8 cellular contexts compared by ENCODE assay signal in genomic region chr11:102346748-102347525, GRCh38. TPM values are rescaled to one million over a fixed set of nuclear protein-coding genes. Genes with fewer than 3 reads are reported as not detected.
DNase-seq lines count a peak whose midpoint lies in the region; ATAC-seq and TF ChIP-seq lines count a peak whose summit lies in the region.

Gene BIRC2 (plus strand): TSS chr11:102347214. CDS start chr11:102349855, 2,641 bp downstream.

- no peaks in the 10 kb centered on the region for H3K4me1 ChIP-seq in uterus

- peak; percentile 90 to 96 for TF ChIP-seq POLR2A in uterus (IDR thresholded peaks at IDR 0.05)

- intact Hi-C loops in T-helper 1 cell treated with Interleukin-12 subunit alpha and Interleukin-12 subunit beta and Interleukin-4 antibody, amounts not matched to agents 30 ng/mL and 1 ng/mL, for 36 hours (cut with micrococcal nuclease) = loop anchor here (1.0 to 10.0 kb wide), 14 partner anchors 14 to 760 kb away; partner anchors contain the start of genes ANGPTL5, BIRC3, CEP126 and DYNC2H1
- intact Hi-C loops in left ventricle myocardium superior (cut with micrococcal nuclease) (no loop called here), uterus (cut with DNase I; ENCODE audit: low total_unique reads) (no loop called here)

- TF ChIP-seq CTCF in GM13976 (IDR thresholded peaks at IDR 0.05; ENCODE audit: borderline replicate concordance, control extremely low read depth, extremely low read depth, insufficient read depth, missing control alignments) = peak; percentile 98
- peak; percentile 62 to 97 (median 88) for TF ChIP-seq CTCF in uterus (IDR thresholded peaks at IDR 0.05)

- DNase-seq in GM13976 (ENCODE audit: low spot score) (peak; percentile 90), NCI-H1417 treated with DMSO at 0.1 percent for 48 hours (lab: John Stamatoyannopoulos, UW) (peak; percentile 44), amniotic stem cell (lab: John Stamatoyannopoulos, UW) (peak; percentile 91), left ventricle myocardium superior (peak; percentile 99), pulmonary artery endothelial cell (ENCODE audit: low read depth, low spot score) (peak; percentile 62), uterus (peak; percentile 91 to 97)

- ATAC-seq in HG02798 (IDR thresholded peaks at IDR 0.05; ENCODE audit: poor library complexity, unreplicated experiment) (peak; percentile 94), left ventricle myocardium superior (peak; percentile 98)

- H3K9me3 ChIP-seq in uterus = no peaks in the 10 kb centered on the region

- H3K4me3 ChIP-seq in uterus = peak within 1 kb of the TSS; percentile 74 to 88

- H3K36me3 ChIP-seq in uterus = no peaks in the 10 kb centered on the region

- H3K27ac ChIP-seq in uterus = peak within 1 kb of the TSS; percentile 99 to 100

- in situ Hi-C loops in GM13976 (cut with MboI; ENCODE audit: low sequenced_read_pairs, unreplicated experiment) = no loop called here

- H3K27me3 ChIP-seq in uterus = no peaks in the 10 kb centered on the region

RNA-seq across cellular contexts. Expression of gene BIRC2, which starts in this region (rescaled TPM):
- 35.0 and 36.9 TPM in 2 replicates for total RNA-seq in T-helper 1 cell treated with Interleukin-12 subunit alpha and Interleukin-12 subunit beta and Interleukin-4 antibody, amounts not matched to agents 30 ng/mL and 1 ng/mL, for 36 hours
- total RNA-seq in left ventricle myocardium superior (31.1 TPM), pulmonary artery endothelial cell (50.4 and 71.0 TPM in 2 replicates), uterus (100 to 1,000 TPM in 1 of 4 donors, 10 to 100 TPM in 3; 40.1 to 106 (median 53.5) TPM)

Comparison
In these comparisons a context has a peak if more than half of its experiments do, and no peak if none do; other contexts are left out.
1. Peak in every context shown above with its lines: DNase-seq, ATAC-seq, H3K4me3 ChIP-seq and H3K27ac ChIP-seq.
2. DNase-seq: peak in every context shown above with its lines; median percentile 99 in left ventricle myocardium superior; 94 in uterus; 91 in amniotic stem cell; 90 in GM13976; 62 in pulmonary artery endothelial cell; 44 in NCI-H1417 treated with DMSO at 0.1 percent for 48 hours.